ENCODE assay signal across 1 cellular context in genomic region chr1:118783095-118783758, GRCh38.
TF ChIP-seq lines count a peak whose summit lies in the region.

No MANE protein-coding gene starts in this region.

TF ChIP-seq in H1, 55 proteins besides CTCF, POLR2A, EP300 and RAD21:
- TF ChIP-seq CTBP2 (IDR thresholded peaks at IDR 0.05; ENCODE audit: borderline replicate concordance, insufficient read depth, insufficient read length, low read length) (no peak), CBX5 (IDR thresholded peaks at IDR 0.05; ENCODE audit: low read depth, low read length) (no peak), GABPA (IDR thresholded peaks at IDR 0.05; ENCODE audit: borderline replicate concordance, insufficient read depth, low read length) (no peak), SUZ12 (IDR thresholded peaks at IDR 0.05; ENCODE audit: low read length) (no peak), SP4 (IDR thresholded peaks at IDR 0.05; ENCODE audit: low read length) (no peak), JUND (IDR thresholded peaks at IDR 0.05; ENCODE audit: low read length) (no peak)
